34 cellular contexts compared by ENCODE assay signal in genomic region chr7:111537134-111537533, GRCh38.
"Had no signal": no experiment of that assay in that cellular context is flagged by ENCODE, and none has a peak within 500 bp of the region (broad histone marks: within the 10 kb centered on the region; RNA-seq: fewer than 3 reads in every experiment).

No MANE protein-coding gene starts in this region.

- H3K9me3 ChIP-seq: MG63 had no signal

- H3K4me3 ChIP-seq: MG63 had no signal

- DNase-seq: Karpas-422, Kasumi-1, MG63, MM.1S, MV-4-11, NCI-H1048, NCI-H1092, NCI-H1092 treated with DMSO at 0.1 percent for 48 hours, NCI-H1105, NCI-H1105 treated with DMSO at 0.1 percent for 48 hours, NCI-H1417, NCI-H1417 treated with DMSO at 0.1 percent for 48 hours, NCI-H1436, NCI-H1436 treated with DMSO at 0.1 percent for 48 hours, NCI-H146, NCI-H1694, NCI-H1694 treated with DMSO at 0.1 percent for 48 hours, NCI-H187, NCI-H187 treated with DMSO at 0.1 percent for 48 hours, NCI-H1930, NCI-H2029, NCI-H2029 treated with DMSO at 0.1 percent for 48 hours, NCI-H2081, NCI-H2081 treated with DMSO at 0.1 percent for 48 hours, NCI-H2107, NCI-H2171, NCI-H2171 treated with DMSO at 0.1 percent for 48 hours, NCI-H2227 treated with DMSO at 0.1 percent for 48 hours, NCI-H226, NCI-H345, NCI-H446, NCI-H446 treated with DMSO at 0.1 percent for 48 hours, NCI-H510A, NCI-H510A treated with DMSO at 0.1 percent for 48 hours had no signal

- H3K27me3 ChIP-seq: MG63 had no signal

- H3K36me3 ChIP-seq: MG63 had no signal
